ENCODE assay signal across 8 cellular contexts in the genomic region with DNA sequence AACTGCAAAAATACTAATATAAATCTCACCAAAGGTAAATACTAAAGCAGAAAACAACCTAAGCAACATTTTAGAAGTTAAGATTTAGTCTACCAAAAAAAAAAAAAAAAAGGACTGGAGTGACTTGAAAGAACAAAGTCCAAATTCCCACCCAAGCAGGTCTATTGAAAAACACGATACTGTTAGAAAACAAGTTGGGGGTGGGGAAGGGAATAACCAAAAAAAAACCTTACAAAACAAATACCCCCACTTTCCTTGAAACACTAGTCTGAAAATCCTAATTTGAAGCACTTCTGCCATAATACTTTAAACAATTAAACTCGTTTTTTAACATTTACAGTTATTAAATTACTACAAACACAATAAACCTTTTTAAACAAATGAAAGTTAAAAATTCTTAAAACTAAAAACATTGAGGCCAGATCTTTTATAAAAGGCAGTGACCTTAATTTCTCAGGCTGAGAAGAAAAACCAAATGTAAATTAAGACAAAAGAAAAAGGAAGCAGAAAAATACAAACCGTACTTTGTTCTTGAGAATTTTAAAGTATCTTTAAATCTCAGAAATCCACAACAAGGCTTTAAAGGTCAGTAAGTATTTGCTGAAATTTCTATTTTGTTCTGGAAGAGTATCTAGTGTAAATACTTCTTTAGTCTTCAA.
A peak's percentile ranks its signal among the peaks of the same experiment; 100 is the strongest.
DNase-seq lines count a peak whose midpoint lies in the region; ATAC-seq and TF ChIP-seq lines count a peak whose summit lies in the region.

No MANE protein-coding gene starts in this region.

- H3K4me3 ChIP-seq in epithelial cell of proximal tubule (ENCODE audit: low read depth, low read length): peak overlapping the region; percentile 65

- in situ Hi-C loops in SK-MEL-5 (cut with HindIII; ENCODE audit: low pct_unique_long_range_greater_than_20kb, low sequenced_read_pairs): no loop called here

- no peak for ATAC-seq in activated T-cell treated with anti-CD3 and anti-CD28 coated beads, Interleukin-2, amount 50 U/mL, for 4 hours
- no peak for ATAC-seq in GM21576 (IDR thresholded peaks at IDR 0.05; ENCODE audit: unreplicated experiment)

- peak overlapping the region; percentile 98 for H3K27ac Mint-ChIP-seq in neural crest cell (ENCODE audit: unreplicated experiment)

- H3K9me3 Mint-ChIP-seq in activated T-cell treated with anti-CD3 and anti-CD28 coated beads, Interleukin-2, amount 50 U/mL, for 4 hours: no peaks in the 10 kb centered on the region
- no peaks in the 10 kb centered on the region for H3K9me3 Mint-ChIP-seq in neural crest cell

- no peaks in the 10 kb centered on the region for H3K27me3 Mint-ChIP-seq in activated T-cell treated with anti-CD3 and anti-CD28 coated beads, Interleukin-2, amount 50 U/mL, for 4 hours (ENCODE audit: low read depth)
- H3K27me3 Mint-ChIP-seq in neural crest cell (ENCODE audit: low read depth): no peaks in the 10 kb centered on the region

- TF ChIP-seq CTCF in epithelial cell of proximal tubule (conservative IDR thresholded peaks at IDR 0.05; ENCODE audit: low read depth, low read length) (no peak), neural crest cell (conservative IDR thresholded peaks at IDR 0.05) (no peak), GM10248 (IDR thresholded peaks at IDR 0.05; ENCODE audit: control extremely low read depth, extremely low read depth, low read depth, missing control alignments) (no peak)

- CTCF ChIA-PET in GM10248 (lab: Yijun Ruan, JAX): interaction anchor here (0.7 to 2.9 kb wide), 12 partner anchors 11 to 452 kb away, joined by 3 to 7 read pairs (median 3); no protein-coding TSS in a partner anchor

- peaks cover 2% of the 10 kb centered on the region for H3K36me3 Mint-ChIP-seq in activated T-cell treated with anti-CD3 and anti-CD28 coated beads, Interleukin-2, amount 50 U/mL, for 4 hours (ENCODE audit: insufficient read depth)
- no peaks in the 10 kb centered on the region for H3K36me3 Mint-ChIP-seq in neural crest cell (ENCODE audit: low read depth)

- peaks cover 14% of the 10 kb centered on the region for H3K4me1 Mint-ChIP-seq in activated T-cell treated with anti-CD3 and anti-CD28 coated beads, Interleukin-2, amount 50 U/mL, for 4 hours (ENCODE audit: low read depth)
- H3K4me1 Mint-ChIP-seq in neural crest cell: peaks cover 31% of the 10 kb centered on the region

- POLR2A ChIA-PET in GM10248 (lab: Yijun Ruan, JAX): interaction anchor here (0.6 to 1.6 kb wide), 8 partner anchors 8 to 439 kb away, joined by 3 to 8 read pairs (median 4); no protein-coding TSS in a partner anchor

- H3K4me3 Mint-ChIP-seq in activated T-cell treated with anti-CD3 and anti-CD28 coated beads, Interleukin-2, amount 50 U/mL, for 4 hours: peak overlapping the region; percentile 97
- H3K4me3 Mint-ChIP-seq in neural crest cell: peak overlapping the region; percentile 87

- no peak for DNase-seq in activated T-cell treated with anti-CD3 and anti-CD28 coated beads, Interleukin-2, amount 50 U/mL, for 4 hours
- no peak for DNase-seq in activated T-cell treated with anti-CD3 and anti-CD28 coated beads, Interleukin-2, amount 50 U/mL, for 48 hours
- DNase-seq in SK-MEL-5 (ENCODE audit: low read depth, low spot score) (peak; percentile 32), epithelial cell of proximal tubule (ENCODE audit: low read depth) (no peak), neural crest cell (ENCODE audit: low read depth, low spot score) (no peak), COLO829 (ENCODE audit: low spot score) (no peak), GM10248 (ENCODE audit: extremely low spot score) (no peak)
